Comparison of ENCODE assay signal across 8 cellular contexts in genomic region chr18:48410095-48410920, GRCh38. TPM values are rescaled to one million over a fixed set of nuclear protein-coding genes. Genes with fewer than 3 reads are reported as not detected.
DNase-seq lines count a peak whose midpoint lies in the region; ATAC-seq, FAIRE-seq and TF ChIP-seq lines count a peak whose summit lies in the region.

No MANE protein-coding gene starts in this region.

- no peaks in the 10 kb centered on the region for H3K9me3 Mint-ChIP-seq in activated naive CD4-positive, alpha-beta T cell treated with anti-CD3 and anti-CD28 coated beads, Interleukin-2, amount 50 U/mL, for 72 hours

- H3K4me1 ChIP-seq in DOHH2 (ENCODE audit: control insufficient read depth, low read length) (peaks cover 5% of the 10 kb centered on the region; the same call in 1 of the 2 replicates), testis (peaks cover 15% of the 10 kb centered on the region)

- H3K9me2 ChIP-seq in DOHH2 (replicated peaks; ENCODE audit: control insufficient read depth, low read length), result no peaks in the 10 kb centered on the region

- WGBS in testis, 2 donors, result 1% methylated on average over 25 to 47 of the region's 77 CpGs

- TF ChIP-seq CTCF in DOHH2 (IDR thresholded peaks at IDR 0.05; ENCODE audit: low read depth, low read length, poor library complexity, severe bottlenecking), result no peak
- TF ChIP-seq CTCF in LNCaP clone FGC (IDR thresholded peaks at IDR 0.05; ENCODE audit: control insufficient read depth, extremely low read depth, insufficient read depth), result no peak
- no peak for TF ChIP-seq CTCF in testis (IDR thresholded peaks at IDR 0.05)

- no peaks in the 10 kb centered on the region for H3F3A ChIP-seq in DOHH2 (ENCODE audit: control insufficient read depth, insufficient read depth)

- H3K27ac Mint-ChIP-seq in activated naive CD4-positive, alpha-beta T cell treated with anti-CD3 and anti-CD28 coated beads, Interleukin-2, amount 50 U/mL, for 72 hours, result no peak overlapping the region

- no peaks in the 10 kb centered on the region for H4K20me1 ChIP-seq in DOHH2 (ENCODE audit: control insufficient read depth, insufficient read depth, low read depth, low read length)

- H3K9me3 ChIP-seq in DOHH2 (ENCODE audit: control insufficient read depth, insufficient read depth, low read length) (no peaks in the 10 kb centered on the region), testis (no peaks in the 10 kb centered on the region)

- H3K4me3 ChIP-seq in DOHH2 (ENCODE audit: low read length), result peak overlapping the region; percentile 66
- H3K4me3 ChIP-seq in LNCaP clone FGC (ENCODE audit: low read depth, low read length), result peak overlapping the region; percentile 60
- peak overlapping the region; percentile 76 to 95 for H3K4me3 ChIP-seq in testis

- H3K36me3 ChIP-seq in DOHH2 (ENCODE audit: control insufficient read depth, low read length), result no peaks in the 10 kb centered on the region
- no peaks in the 10 kb centered on the region for H3K36me3 ChIP-seq in testis (ENCODE audit: low read depth, missing control alignments)

- H3K4me2 ChIP-seq in DOHH2 (ENCODE audit: low read length), result peak overlapping the region; percentile 75

- in situ Hi-C loops in SK-MEL-5 (cut with HindIII; ENCODE audit: low pct_unique_long_range_greater_than_20kb, low sequenced_read_pairs), result no loop called here

- intact Hi-C loops in head of caudate nucleus (cut with DNase I), result no loop called here
- intact Hi-C loops in testis (cut with DNase I; ENCODE audit: low total_unique reads), result no loop called here

- no peaks in the 10 kb centered on the region for H3K79me2 ChIP-seq in DOHH2 (ENCODE audit: control insufficient read depth, low read length)

- FAIRE-seq in H54 (lab: Jason Lieb, UNC), result no peak

- ATAC-seq in activated naive CD4-positive, alpha-beta T cell treated with anti-CD3 and anti-CD28 coated beads, Interleukin-2, amount 50 U/mL, for 72 hours, result peak; percentile 93 to 96

- peaks cover 55% of the 10 kb centered on the region for H3K27me3 ChIP-seq in DOHH2 (ENCODE audit: control insufficient read depth, low read length)
- H3K27me3 ChIP-seq in testis, result no peaks in the 10 kb centered on the region

- peak; percentile 78 for DNase-seq in H54 (ENCODE audit: insufficient read length, low spot score)
- DNase-seq in LNCaP clone FGC (ENCODE audit: low read depth), result peak; percentile 40
- peak; percentile 77 for DNase-seq in SK-MEL-5 (ENCODE audit: low read depth, low spot score)
- peak; percentile 64 to 90 for DNase-seq in activated naive CD4-positive, alpha-beta T cell treated with anti-CD3 and anti-CD28 coated beads, Interleukin-2, amount 50 U/mL, for 72 hours (ENCODE audit: low spot score in 2 of 2)
- DNase-seq in head of caudate nucleus, result peak; percentile 65 to 97 (median 93)
- peak; percentile 83 for DNase-seq in occipital lobe (lab: John Stamatoyannopoulos, UW)
- peak; percentile 96 for DNase-seq in testis

- no peak overlapping the region for H3K27ac ChIP-seq in DOHH2 (ENCODE audit: low read depth, low read length)
- peak overlapping the region; percentile 75 to 83 for H3K27ac ChIP-seq in testis

- TF ChIP-seq POLR2A in H54 (IDR thresholded peaks at IDR 0.05; ENCODE audit: low read depth, low read length), result no peak
- TF ChIP-seq POLR2A in testis (IDR thresholded peaks at IDR 0.05), result no peak

- peaks cover 0 to 18% of the 10 kb centered on the region in 2 donors for H3K36me3 Mint-ChIP-seq in activated naive CD4-positive, alpha-beta T cell treated with anti-CD3 and anti-CD28 coated beads, Interleukin-2, amount 50 U/mL, for 72 hours

RNA-seq across cellular contexts. Expression of gene ZBTB7C, which starts 1.1 kb away (rescaled TPM):
- 0.16 TPM in 1 of 2 replicates, not detected in the other for total RNA-seq in SK-MEL-5 (2014; rRNA removed; shearing (Covaris generic))
- 0.02 TPM in 1 of 2 replicates, not detected in the other for polyA plus RNA-seq in SK-MEL-5 (2015; cell fraction: cytosol; rRNA removed)
- not detected in 2 replicates for polyA plus RNA-seq in SK-MEL-5 (2015; cell fraction: nucleus; rRNA removed)
- not detected for total RNA-seq in activated naive CD4-positive, alpha-beta T cell treated with anti-CD3 and anti-CD28 coated beads, Interleukin-2, amount 50 U/mL, for 72 hours
- total RNA-seq in occipital lobe (0.78 TPM), testis (10 to 100 TPM; 42.4 to 65.4 TPM)
- polyA plus RNA-seq in testis (ENCODE audit: insufficient read depth, low read depth, low replicate concordance), result 14.1 TPM

Comparison
In these comparisons a context has a peak if more than half of its experiments do, and no peak if none do; other contexts are left out.
1. DNase-seq: peak in every context shown above with its lines; median percentile 96 in testis; 93 in head of caudate nucleus; 83 in occipital lobe; 78 in H54; 77 in SK-MEL-5; 77 in activated naive CD4-positive, alpha-beta T cell treated with anti-CD3 and anti-CD28 coated beads, Interleukin-2, amount 50 U/mL, for 72 hours; 40 in LNCaP clone FGC.
2. RNA of gene ZBTB7C, which starts 1.1 kb away (total RNA-seq): 42.4 to 65.4 TPM in testis; 0.78 TPM in occipital lobe (single experiment), 0.16 TPM in SK-MEL-5 and not detected in activated naive CD4-positive, alpha-beta T cell treated with anti-CD3 and anti-CD28 coated beads, Interleukin-2, amount 50 U/mL, for 72 hours; every median in the first group is over 10 times any median in the second.
3. Peak in every context shown above with its lines, with median percentiles within 50 percentile points of each other: H3K4me3 ChIP-seq.